ENCODE assay signal across 20 cellular contexts in genomic region chr12:12195516-12195915, GRCh38.
"Had no signal": no experiment of that assay in that cellular context is flagged by ENCODE, and none has a peak within 500 bp of the region (broad histone marks: within the 10 kb centered on the region; RNA-seq: fewer than 3 reads in every experiment).

No MANE protein-coding gene starts in this region.

- FAIRE-seq: RCC 7860 had no signal

- H3K9me3 ChIP-seq: MG63, SJSA1 had no signal

- H3K4me3 Mint-ChIP-seq: T-cell had no signal

- DNase-seq: MG63, NCI-H1092, NCI-H1105 treated with DMSO at 0.1 percent for 48 hours, NCI-H1417 treated with DMSO at 0.1 percent for 48 hours, NCI-H146, NCI-H1694 treated with DMSO at 0.1 percent for 48 hours, NCI-H1930, NCI-H2081, NCI-H2107, NCI-H2227 treated with DMSO at 0.1 percent for 48 hours, NCI-H524, NCI-H69, NCI-H774, Right ventricle myocardium superior, RPMI8226, SIG-M5, T-cell had no signal

- H3K27ac ChIP-seq: SJSA1 had no signal

- H3K27ac Mint-ChIP-seq: T-cell had no signal

- H3K4me1 Mint-ChIP-seq: T-cell had no signal

- H3K27me3 ChIP-seq: MG63, SJSA1 had no signal

- H3K4me1 ChIP-seq: SJSA1 had no signal

- ATAC-seq: T-cell had no signal

- H3K4me3 ChIP-seq: MG63, SJSA1, SK-N-MC had no signal
